In genomic region chr5:61347088-61347487, GRCh38 we compare ENCODE assay signal across 17 cellular contexts. TPM values are rescaled to one million over a fixed set of nuclear protein-coding genes. Genes with fewer than 3 reads are reported as not detected.
DNase-seq lines count a peak whose midpoint lies in the region; ATAC-seq and TF ChIP-seq lines count a peak whose summit lies in the region.
"Had no signal": no experiment of that assay in that cellular context is flagged by ENCODE, and none has a peak within 500 bp of the region (broad histone marks: within the 10 kb centered on the region; RNA-seq: fewer than 3 reads in every experiment).

No MANE protein-coding gene starts in this region.

- no peak for TF ChIP-seq POLR2A in IMR-90 (IDR thresholded peaks at IDR 0.05; ENCODE audit: low read depth, low read length)

- H2BK20ac ChIP-seq in IMR-90 (ENCODE audit: low read depth, low read length) = no peak overlapping the region

- H3K23ac ChIP-seq in IMR-90 (ENCODE audit: low read depth, low read length) = 0 out of 2 replicates have a peak overlapping the region, but pooled peaks have one; percentile 4

- peak; percentile 40 to 50 for DNase-seq in AML-193 (lab: John Stamatoyannopoulos, UW)
- no peak for DNase-seq in IMR-90
- no peak for DNase-seq in brain microvascular endothelial cell
- no peak for DNase-seq in activated naive CD4-positive, alpha-beta T cell treated with anti-CD3 and anti-CD28 coated beads for 36 hours
- no peak for DNase-seq in ecto neural progenitor cell (ENCODE audit: low spot score)
- DNase-seq in HK-2 (ENCODE audit: unreplicated experiment) = no peak
- DNase-seq in GDM1 (lab: John Stamatoyannopoulos, UW) = no peak
- DNase-seq: activated CD4-positive, alpha-beta memory T cell treated with anti-CD3 and anti-CD28 coated beads, Interleukin-2, amount 10 ng/mL, durations not matched to agents 7 days and 5 days; heart left ventricle; Karpas-422; NCI-H146; NCI-H226; stimulated activated CD4-positive, alpha-beta T cell treated with anti-CD3 and anti-CD28 coated beads, Interleukin-12 subunit alpha, Interleukin-12 subunit beta, amount 100 ng/mL, for 4 hours; uterus had no signal

- no peaks in the 10 kb centered on the region for H3K9me3 Mint-ChIP-seq in activated naive CD4-positive, alpha-beta T cell treated with anti-CD3 and anti-CD28 coated beads for 36 hours
- H3K9me3 Mint-ChIP-seq: activated CD4-positive, alpha-beta memory T cell treated with anti-CD3 and anti-CD28 coated beads, Interleukin-2, amount 10 ng/mL, durations not matched to agents 7 days and 5 days; stimulated activated naive CD8-positive, alpha-beta T cell treated with anti-CD3 and anti-CD28 coated beads, Interleukin-15, Interleukin-2, amounts not matched to agents 100 ng/mL and 50 ng/mL, for 24 hours had no signal

- no peak for TF ChIP-seq CTCF in IMR-90 (conservative IDR thresholded peaks at IDR 0.05; ENCODE audit: low read depth, low read length)
- TF ChIP-seq CTCF in brain microvascular endothelial cell (IDR thresholded peaks at IDR 0.05; ENCODE audit: low read depth, low read length, missing control alignments) = peak; percentile 29
- TF ChIP-seq CTCF in liver (IDR thresholded peaks at IDR 0.05; ENCODE audit: low read depth, low read length, missing input control) = peak; percentile 11

- peaks cover 90% of the 10 kb centered on the region for H4K20me1 ChIP-seq in IMR-90 (ENCODE audit: insufficient read depth, low read length)

- 100% methylated on average over 1 of the region's 3 CpGs; no CpG with 5 or more reads in 1 of the 2 experiments for WGBS in IMR-90 (ENCODE audit: extremely low coverage in 2 of 2, insufficient read length in 1 of 2), 2 experiments
- WGBS in liver = 35% methylated on average over 3 of the region's 3 CpGs

- CTCF ChIA-PET in IMR-90 (lab: Yijun Ruan, JAX) = interaction anchor here (0.9 kb wide), 2 partner anchors 10 to 13 kb away, joined by 3 read pairs; no protein-coding TSS in a partner anchor
- CTCF ChIA-PET in activated naive CD4-positive, alpha-beta T cell treated with anti-CD3 and anti-CD28 coated beads for 36 hours (lab: Charles Lee) = interaction anchor here (1.1 to 2.3 kb wide), 2 partner anchors 10 to 11 kb away, joined by 3 to 7 read pairs; no protein-coding TSS in a partner anchor

- intact Hi-C loops in IMR-90 (cut with micrococcal nuclease) = no loop called here
- intact Hi-C loops in activated naive CD4-positive, alpha-beta T cell treated with anti-CD3 and anti-CD28 coated beads for 36 hours (cut with micrococcal nuclease) = no loop called here

- no peak overlapping the region for H3K4me2 ChIP-seq in IMR-90 (ENCODE audit: low read depth, low read length)

- no peak overlapping the region for H3K56ac ChIP-seq in IMR-90 (ENCODE audit: extremely low read depth, insufficient read depth, low read length)

- H3K9me3 ChIP-seq in IMR-90 (ENCODE audit: control insufficient read depth, insufficient read depth, low read length) (no peaks in the 10 kb centered on the region), liver (ENCODE audit: control insufficient read depth in 4 of 4, low read length in 3 of 4) (no peaks in the 10 kb centered on the region)
- H3K9me3 ChIP-seq: heart left ventricle, uterus had no signal

- H4K8ac ChIP-seq in IMR-90 (ENCODE audit: low read depth in 2 of 2, low read length in 2 of 2) = peak overlapping the region in 1 of 2 experiments; percentile 56; a peak in 1 of 4 replicates

- H3K14ac ChIP-seq in IMR-90 (replicated peaks; ENCODE audit: low read depth, low read length) = 0 out of 2 replicates have a peak overlapping the region, but pooled peaks have one; percentile 2

- no peak overlapping the region for H4K5ac ChIP-seq in IMR-90 (ENCODE audit: low read depth, low read length)

- 0 out of 2 replicates have a peak overlapping the region, but pooled peaks have one; percentile 23 for H4K91ac ChIP-seq in IMR-90 (ENCODE audit: insufficient read depth, low read depth, low read length)

- peaks cover 23 to 63% of the 10 kb centered on the region in 2 experiments for H3K79me1 ChIP-seq in IMR-90 (ENCODE audit: low read depth in 1 of 2, low read length in 2 of 2)

- dilution Hi-C loops in IMR-90 (cut with HindIII; ENCODE audit: low sequenced_read_pairs, unreplicated experiment) = no loop called here

- H3K9ac ChIP-seq in IMR-90 (ENCODE audit: low read depth, low read length) = no peak overlapping the region
- no peak overlapping the region for H3K9ac ChIP-seq in liver (ENCODE audit: low read depth in 1 of 2, low read length in 2 of 2)
- H3K9ac ChIP-seq: parathyroid adenoma had no signal

- H3K4me1 Mint-ChIP-seq in activated naive CD4-positive, alpha-beta T cell treated with anti-CD3 and anti-CD28 coated beads for 36 hours (ENCODE audit: low read depth) = peaks cover 21% of the 10 kb centered on the region
- H3K4me1 Mint-ChIP-seq: activated CD4-positive, alpha-beta memory T cell treated with anti-CD3 and anti-CD28 coated beads, Interleukin-2, amount 10 ng/mL, durations not matched to agents 7 days and 5 days had no signal

- no peak overlapping the region for H2AFZ ChIP-seq in IMR-90 (replicated peaks; ENCODE audit: low read length, poor library complexity)
- H2AFZ ChIP-seq: parathyroid adenoma had no signal

- no peak overlapping the region for H2BK15ac ChIP-seq in IMR-90 (ENCODE audit: low read depth, low read length)

- no peaks in the 10 kb centered on the region for H3K27me3 Mint-ChIP-seq in activated naive CD4-positive, alpha-beta T cell treated with anti-CD3 and anti-CD28 coated beads for 36 hours (ENCODE audit: low read depth)
- H3K27me3 Mint-ChIP-seq: activated CD4-positive, alpha-beta memory T cell treated with anti-CD3 and anti-CD28 coated beads, Interleukin-2, amount 10 ng/mL, durations not matched to agents 7 days and 5 days; stimulated activated naive CD8-positive, alpha-beta T cell treated with anti-CD3 and anti-CD28 coated beads, Interleukin-15, Interleukin-2, amounts not matched to agents 100 ng/mL and 50 ng/mL, for 24 hours had no signal

- no TSS peak for BruUV-seq in IMR-90 (replicated peaks; lab: Mats Ljungman, UMichigan)

- H3K4ac ChIP-seq in IMR-90 (ENCODE audit: low read depth, low read length) = no peak overlapping the region

- H3K27ac ChIP-seq in IMR-90 (ENCODE audit: insufficient read depth, low read length) (peak overlapping the region; percentile 27; the same call in 1 of the 2 replicates), brain microvascular endothelial cell (no peak overlapping the region), liver (ENCODE audit: low read depth in 1 of 2, low read length in 2 of 2) (no peak overlapping the region)
- H3K27ac ChIP-seq: heart left ventricle, parathyroid adenoma, uterus had no signal

- peak overlapping the region; percentile 30 for H2BK5ac ChIP-seq in IMR-90 (ENCODE audit: low read depth, low read length, poor library complexity, severe bottlenecking)

- no peak overlapping the region for H3K4me3 ChIP-seq in IMR-90 (ENCODE audit: insufficient read depth, low read depth, low read length)
- no peak overlapping the region for H3K4me3 ChIP-seq in brain microvascular endothelial cell (ENCODE audit: low read depth, low read length)
- no peak overlapping the region for H3K4me3 ChIP-seq in liver (ENCODE audit: low read depth in 1 of 3, low read length in 3 of 3)
- H3K4me3 ChIP-seq: heart left ventricle, uterus had no signal

- no peaks in the 10 kb centered on the region for H3K27me3 ChIP-seq in IMR-90 (ENCODE audit: control insufficient read depth, insufficient read depth, low read length)
- H3K27me3 ChIP-seq in brain microvascular endothelial cell (replicated peaks) = no peaks in the 10 kb centered on the region
- H3K27me3 ChIP-seq in liver (ENCODE audit: control insufficient read depth in 4 of 4, insufficient read depth in 4 of 4, low read length in 3 of 4) = no peaks in the 10 kb centered on the region
- H3K27me3 ChIP-seq: heart left ventricle, uterus had no signal

- in situ Hi-C loops in IMR-90 (cut with MboI; ENCODE audit: low sequenced_read_pairs) = loop anchor here (25.0 kb wide), 1 partner anchor 465 kb away; no protein-coding TSS in a partner anchor
- in situ Hi-C loops in brain microvascular endothelial cell (cut with HindIII; ENCODE audit: low pct_ligation_motif_present, low sequenced_read_pairs) = no loop called here

- no peak overlapping the region for H3K27ac Mint-ChIP-seq in activated naive CD4-positive, alpha-beta T cell treated with anti-CD3 and anti-CD28 coated beads for 36 hours
- H3K27ac Mint-ChIP-seq: activated CD4-positive, alpha-beta memory T cell treated with anti-CD3 and anti-CD28 coated beads, Interleukin-2, amount 10 ng/mL, durations not matched to agents 7 days and 5 days; stimulated activated naive CD8-positive, alpha-beta T cell treated with anti-CD3 and anti-CD28 coated beads, Interleukin-15, Interleukin-2, amounts not matched to agents 100 ng/mL and 50 ng/mL, for 24 hours had no signal

- ATAC-seq in IMR-90 (ENCODE audit: low read depth) = no peak

- peak overlapping the region; percentile 7; the same call in 1 of the 2 replicates for H2AK5ac ChIP-seq in IMR-90 (ENCODE audit: low read depth, low read length)

- H3K36me3 ChIP-seq in IMR-90 (ENCODE audit: control insufficient read depth, insufficient read depth, low read length) = no peaks in the 10 kb centered on the region
- no peaks in the 10 kb centered on the region for H3K36me3 ChIP-seq in brain microvascular endothelial cell (replicated peaks)
- no peaks in the 10 kb centered on the region for H3K36me3 ChIP-seq in liver (ENCODE audit: control insufficient read depth in 4 of 4, insufficient read depth in 3 of 4, low read depth in 1 of 4, low read length in 3 of 4)
- H3K36me3 ChIP-seq: heart left ventricle, uterus had no signal

- no peak for TF ChIP-seq RAD21 in IMR-90 (IDR thresholded peaks at IDR 0.05; ENCODE audit: low read length)
- TF ChIP-seq RAD21 in liver (IDR thresholded peaks at IDR 0.05) = peak; percentile 33 to 73

- no peak overlapping the region for H3K4me3 Mint-ChIP-seq in activated naive CD4-positive, alpha-beta T cell treated with anti-CD3 and anti-CD28 coated beads for 36 hours
- H3K4me3 Mint-ChIP-seq: activated CD4-positive, alpha-beta memory T cell treated with anti-CD3 and anti-CD28 coated beads, Interleukin-2, amount 10 ng/mL, durations not matched to agents 7 days and 5 days; stimulated activated naive CD8-positive, alpha-beta T cell treated with anti-CD3 and anti-CD28 coated beads, Interleukin-15, Interleukin-2, amounts not matched to agents 100 ng/mL and 50 ng/mL, for 24 hours had no signal

- H3K4me1 ChIP-seq in IMR-90 (ENCODE audit: control insufficient read depth, insufficient read depth, low read length) (peaks cover 12% of the 10 kb centered on the region), liver (ENCODE audit: control insufficient read depth in 4 of 4, insufficient read depth in 4 of 4, low read length in 3 of 4) (peaks cover 2 to 28% (median 7%) of the 10 kb centered on the region in 4 donors)

- POLR2A ChIA-PET in IMR-90 (lab: Charles Lee; ENCODE audit: unreplicated experiment) = no interaction called here

- H3K36me3 Mint-ChIP-seq in activated naive CD4-positive, alpha-beta T cell treated with anti-CD3 and anti-CD28 coated beads for 36 hours (ENCODE audit: low read depth) = no peaks in the 10 kb centered on the region

- H3K18ac ChIP-seq in IMR-90 (ENCODE audit: low read depth, low read length) = no peak overlapping the region

- no peak overlapping the region for H2AK9ac ChIP-seq in IMR-90 (replicated peaks; ENCODE audit: low read depth, low read length, poor library complexity)

- H3K9me1 ChIP-seq in IMR-90 (ENCODE audit: insufficient read depth, low read length) = peaks cover 22% of the 10 kb centered on the region

- no peak overlapping the region for H2BK120ac ChIP-seq in IMR-90 (ENCODE audit: low read depth, low read length)

RNA-seq across cellular contexts. Expression of gene ZSWIM6, which starts 15.0 kb away (rescaled TPM):
- total RNA-seq in IMR-90 (2012; rRNA removed) (10.8 TPM in 2 replicates), liver (1 to 10 TPM; 5.0 to 5.2 TPM)
- polyA plus RNA-seq in IMR-90 (2012; rRNA removed) (12.7 and 14.1 TPM in 2 replicates), liver (1 to 10 TPM; 1.3 to 1.7 TPM)
- polyA plus RNA-seq in IMR-90 (2012; cell fraction: cytosol; rRNA removed) = 4.5 and 6.0 TPM in 2 replicates
- 31.9 and 56.3 TPM in 2 replicates for polyA plus RNA-seq in IMR-90 (2012; cell fraction: nucleus; rRNA removed; ENCODE audit: low replicate concordance)
- 1 to 10 TPM; 4.3 TPM for total RNA-seq in activated naive CD4-positive, alpha-beta T cell treated with anti-CD3 and anti-CD28 coated beads for 36 hours

Comparison
In these comparisons a context has a peak if more than half of its experiments do, and no peak if none do; other contexts are left out.
1. DNase-seq: peak in AML-193 (2 of 2); none in IMR-90 (single experiment), brain microvascular endothelial cell (single experiment), activated naive CD4-positive, alpha-beta T cell treated with anti-CD3 and anti-CD28 coated beads for 36 hours (single experiment), ecto neural progenitor cell (single experiment), HK-2 (single experiment) and GDM1 (single experiment).